In genomic region chr19:10403137-10404021, GRCh38 we compare ENCODE assay signal across 1 cellular context.
TF ChIP-seq lines count a peak whose summit lies in the region.

Gene CDC37 (minus strand): TSS chr19:10403542. CDS start chr19:10403479, 63 bp downstream.

TF ChIP-seq in HepG2, 621 proteins besides CTCF, POLR2A, EP300 and RAD21 (continued from another document and continues in another):
- TF ChIP-seq, protein P1, sequence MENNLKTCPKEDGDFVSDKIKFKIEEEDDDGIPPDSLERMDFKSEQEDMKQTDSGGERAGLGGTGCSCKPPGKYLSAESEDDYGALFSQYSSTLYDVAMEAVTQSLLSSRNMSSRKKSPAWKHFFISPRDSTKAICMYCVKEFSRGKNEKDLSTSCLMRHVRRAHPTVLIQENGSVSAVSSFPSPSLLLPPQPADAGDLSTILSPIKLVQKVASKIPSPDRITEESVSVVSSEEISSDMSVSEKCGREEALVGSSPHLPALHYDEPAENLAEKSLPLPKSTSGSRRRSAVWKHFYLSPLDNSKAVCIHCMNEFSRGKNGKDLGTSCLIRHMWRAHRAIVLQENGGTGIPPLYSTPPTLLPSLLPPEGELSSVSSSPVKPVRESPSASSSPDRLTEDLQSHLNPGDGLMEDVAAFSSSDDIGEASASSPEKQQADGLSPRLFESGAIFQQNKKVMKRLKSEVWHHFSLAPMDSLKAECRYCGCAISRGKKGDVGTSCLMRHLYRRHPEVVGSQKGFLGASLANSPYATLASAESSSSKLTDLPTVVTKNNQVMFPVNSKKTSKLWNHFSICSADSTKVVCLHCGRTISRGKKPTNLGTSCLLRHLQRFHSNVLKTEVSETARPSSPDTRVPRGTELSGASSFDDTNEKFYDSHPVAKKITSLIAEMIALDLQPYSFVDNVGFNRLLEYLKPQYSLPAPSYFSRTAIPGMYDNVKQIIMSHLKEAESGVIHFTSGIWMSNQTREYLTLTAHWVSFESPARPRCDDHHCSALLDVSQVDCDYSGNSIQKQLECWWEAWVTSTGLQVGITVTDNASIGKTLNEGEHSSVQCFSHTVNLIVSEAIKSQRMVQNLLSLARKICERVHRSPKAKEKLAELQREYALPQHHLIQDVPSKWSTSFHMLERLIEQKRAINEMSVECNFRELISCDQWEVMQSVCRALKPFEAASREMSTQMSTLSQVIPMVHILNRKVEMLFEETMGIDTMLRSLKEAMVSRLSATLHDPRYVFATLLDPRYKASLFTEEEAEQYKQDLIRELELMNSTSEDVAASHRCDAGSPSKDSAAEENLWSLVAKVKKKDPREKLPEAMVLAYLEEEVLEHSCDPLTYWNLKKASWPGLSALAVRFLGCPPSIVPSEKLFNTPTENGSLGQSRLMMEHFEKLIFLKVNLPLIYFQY (CRISPR knock-in tag; IDR thresholded peaks at IDR 0.05; ENCODE audit: borderline replicate concordance), result no peak; the same call in 1 of the 2 replicates
- TF ChIP-seq HMGA1 (CRISPR knock-in tag; conservative IDR thresholded peaks at IDR 0.05) (no peak), CBX2 (IDR thresholded peaks at IDR 0.05; ENCODE audit: low read depth, low read length) (no peak), CBX2 (CRISPR knock-in tag; IDR thresholded peaks at IDR 0.05; ENCODE audit: low read depth) (no peak), ZNF207 (IDR thresholded peaks at IDR 0.05; ENCODE audit: borderline replicate concordance) (no peak), PAWR (CRISPR knock-in tag; IDR thresholded peaks at IDR 0.05; ENCODE audit: borderline replicate concordance) (no peak), SRF (IDR thresholded peaks at IDR 0.05; ENCODE audit: low read depth, low read length) (peak; percentile 29; the same call in 1 of the 2 replicates), MAZ (IDR thresholded peaks at IDR 0.05; ENCODE audit: borderline replicate concordance, low read depth, low read length) (no peak), MAZ (CRISPR knock-in tag; IDR thresholded peaks at IDR 0.05; ENCODE audit: low read depth) (peak; percentile 64), REPIN1 (CRISPR knock-in tag; IDR thresholded peaks at IDR 0.05; ENCODE audit: borderline replicate concordance, low read depth) (no peak; the same call in 1 of the 2 replicates), ZNF709 (CRISPR knock-in tag; IDR thresholded peaks at IDR 0.05) (peak; percentile 66; the same call in 1 of the 2 replicates), ZNF563 (CRISPR knock-in tag; IDR thresholded peaks at IDR 0.05) (no peak; the same call in none of the 2 replicates), NRL (CRISPR knock-in tag; IDR thresholded peaks at IDR 0.05; ENCODE audit: borderline replicate concordance) (0 out of 2 replicates have a peak, but pooled peaks have one; percentile 14), TMF1 (CRISPR knock-in tag; IDR thresholded peaks at IDR 0.05; ENCODE audit: low read depth) (no peak), ZFX (CRISPR knock-in tag; IDR thresholded peaks at IDR 0.05; ENCODE audit: low read depth) (peak; percentile 84), SRSF9 (IDR thresholded peaks at IDR 0.05; ENCODE audit: borderline replicate concordance, insufficient read depth, low read depth, low read length, poor library complexity, severe bottlenecking) (no peak), ZFP41 (CRISPR knock-in tag; IDR thresholded peaks at IDR 0.05; ENCODE audit: borderline replicate concordance) (0 out of 2 replicates have a peak, but pooled peaks have one; percentile 16), BCL6 (CRISPR knock-in tag; IDR thresholded peaks at IDR 0.05) (no peak), KAT2B (IDR thresholded peaks at IDR 0.05; ENCODE audit: borderline replicate concordance, low read depth, low read length) (no peak), ZKSCAN8 (CRISPR knock-in tag; IDR thresholded peaks at IDR 0.05; ENCODE audit: borderline replicate concordance) (peak; percentile 12; the same call in 1 of the 2 replicates), RFXAP (CRISPR knock-in tag; IDR thresholded peaks at IDR 0.05; ENCODE audit: borderline replicate concordance) (peak; percentile 76; the same call in 1 of the 2 replicates), RBM39 (IDR thresholded peaks at IDR 0.05; ENCODE audit: low read depth, low read length, poor library complexity, severe bottlenecking) (peak; percentile 71), UBTF (CRISPR knock-in tag; IDR thresholded peaks at IDR 0.05) (peak; percentile 34; the same call in 1 of the 2 replicates), ELF3 (CRISPR knock-in tag; IDR thresholded peaks at IDR 0.05) (no peak; the same call in 1 of the 2 replicates), RFX1 (IDR thresholded peaks at IDR 0.05) (peak; percentile 92), ZFP82 (CRISPR knock-in tag; IDR thresholded peaks at IDR 0.05; ENCODE audit: borderline replicate concordance) (no peak), HIVEP1 (CRISPR knock-in tag; IDR thresholded peaks at IDR 0.05) (peak; percentile 81), ZIK1 (CRISPR knock-in tag; IDR thresholded peaks at IDR 0.05; ENCODE audit: borderline replicate concordance, low read depth) (no peak), ARNT (IDR thresholded peaks at IDR 0.05) (no peak), MZF1 (CRISPR knock-in tag; IDR thresholded peaks at IDR 0.05; ENCODE audit: borderline replicate concordance) (no peak), ETV5 (CRISPR knock-in tag; IDR thresholded peaks at IDR 0.05; ENCODE audit: borderline replicate concordance) (peak; percentile 54; the same call in 1 of the 2 replicates), ZNF570 (CRISPR knock-in tag; IDR thresholded peaks at IDR 0.05; ENCODE audit: borderline replicate concordance) (no peak), ZBTB38 (CRISPR knock-in tag; IDR thresholded peaks at IDR 0.05) (no peak), ZNF326 (CRISPR knock-in tag; IDR thresholded peaks at IDR 0.05; ENCODE audit: borderline replicate concordance) (no peak), SPEN (CRISPR knock-in tag; IDR thresholded peaks at IDR 0.05; ENCODE audit: low read depth) (peak; percentile 70), SRY (CRISPR knock-in tag; IDR thresholded peaks at IDR 0.05) (no peak), ZZZ3 (CRISPR knock-in tag; IDR thresholded peaks at IDR 0.05; ENCODE audit: borderline replicate concordance) (no peak), RELA (CRISPR knock-in tag; IDR thresholded peaks at IDR 0.05) (no peak), TBP (CRISPR knock-in tag; IDR thresholded peaks at IDR 0.05) (no peak), ZNF574 (CRISPR knock-in tag; IDR thresholded peaks at IDR 0.05) (peak; percentile 91), ZSCAN12 (CRISPR knock-in tag; IDR thresholded peaks at IDR 0.05) (0 out of 2 replicates have a peak, but pooled peaks have one; percentile 20), ZNF775 (CRISPR knock-in tag; IDR thresholded peaks at IDR 0.05; ENCODE audit: borderline replicate concordance) (no peak), ZNF121 (CRISPR knock-in tag; IDR thresholded peaks at IDR 0.05) (no peak), IRF9 (CRISPR knock-in tag; IDR thresholded peaks at IDR 0.05; ENCODE audit: borderline replicate concordance) (peak; percentile 27), PRMT3 (CRISPR knock-in tag; IDR thresholded peaks at IDR 0.05; ENCODE audit: borderline replicate concordance, low read depth) (no peak), GTF2F1 (IDR thresholded peaks at IDR 0.05; ENCODE audit: low read length) (no peak)
- TF ChIP-seq, protein P2, sequence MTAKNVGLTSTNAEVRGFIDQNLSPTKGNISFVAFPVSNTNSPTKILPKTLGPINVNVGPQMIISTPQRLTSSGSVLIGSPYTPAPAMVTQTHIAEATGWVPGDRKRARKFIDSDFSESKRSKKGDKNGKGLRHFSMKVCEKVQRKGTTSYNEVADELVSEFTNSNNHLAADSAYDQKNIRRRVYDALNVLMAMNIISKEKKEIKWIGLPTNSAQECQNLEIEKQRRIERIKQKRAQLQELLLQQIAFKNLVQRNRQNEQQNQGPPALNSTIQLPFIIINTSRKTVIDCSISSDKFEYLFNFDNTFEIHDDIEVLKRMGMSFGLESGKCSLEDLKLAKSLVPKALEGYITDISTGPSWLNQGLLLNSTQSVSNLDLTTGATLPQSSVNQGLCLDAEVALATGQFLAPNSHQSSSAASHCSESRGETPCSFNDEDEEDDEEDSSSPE (CRISPR knock-in tag; IDR thresholded peaks at IDR 0.05), result peak; percentile 67; the same call in 1 of the 2 replicates
- TF ChIP-seq, protein P3, sequence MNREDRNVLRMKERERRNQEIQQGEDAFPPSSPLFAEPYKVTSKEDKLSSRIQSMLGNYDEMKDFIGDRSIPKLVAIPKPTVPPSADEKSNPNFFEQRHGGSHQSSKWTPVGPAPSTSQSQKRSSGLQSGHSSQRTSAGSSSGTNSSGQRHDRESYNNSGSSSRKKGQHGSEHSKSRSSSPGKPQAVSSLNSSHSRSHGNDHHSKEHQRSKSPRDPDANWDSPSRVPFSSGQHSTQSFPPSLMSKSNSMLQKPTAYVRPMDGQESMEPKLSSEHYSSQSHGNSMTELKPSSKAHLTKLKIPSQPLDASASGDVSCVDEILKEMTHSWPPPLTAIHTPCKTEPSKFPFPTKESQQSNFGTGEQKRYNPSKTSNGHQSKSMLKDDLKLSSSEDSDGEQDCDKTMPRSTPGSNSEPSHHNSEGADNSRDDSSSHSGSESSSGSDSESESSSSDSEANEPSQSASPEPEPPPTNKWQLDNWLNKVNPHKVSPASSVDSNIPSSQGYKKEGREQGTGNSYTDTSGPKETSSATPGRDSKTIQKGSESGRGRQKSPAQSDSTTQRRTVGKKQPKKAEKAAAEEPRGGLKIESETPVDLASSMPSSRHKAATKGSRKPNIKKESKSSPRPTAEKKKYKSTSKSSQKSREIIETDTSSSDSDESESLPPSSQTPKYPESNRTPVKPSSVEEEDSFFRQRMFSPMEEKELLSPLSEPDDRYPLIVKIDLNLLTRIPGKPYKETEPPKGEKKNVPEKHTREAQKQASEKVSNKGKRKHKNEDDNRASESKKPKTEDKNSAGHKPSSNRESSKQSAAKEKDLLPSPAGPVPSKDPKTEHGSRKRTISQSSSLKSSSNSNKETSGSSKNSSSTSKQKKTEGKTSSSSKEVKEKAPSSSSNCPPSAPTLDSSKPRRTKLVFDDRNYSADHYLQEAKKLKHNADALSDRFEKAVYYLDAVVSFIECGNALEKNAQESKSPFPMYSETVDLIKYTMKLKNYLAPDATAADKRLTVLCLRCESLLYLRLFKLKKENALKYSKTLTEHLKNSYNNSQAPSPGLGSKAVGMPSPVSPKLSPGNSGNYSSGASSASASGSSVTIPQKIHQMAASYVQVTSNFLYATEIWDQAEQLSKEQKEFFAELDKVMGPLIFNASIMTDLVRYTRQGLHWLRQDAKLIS (CRISPR knock-in tag; IDR thresholded peaks at IDR 0.05), result no peak
- TF ChIP-seq, protein P4, sequence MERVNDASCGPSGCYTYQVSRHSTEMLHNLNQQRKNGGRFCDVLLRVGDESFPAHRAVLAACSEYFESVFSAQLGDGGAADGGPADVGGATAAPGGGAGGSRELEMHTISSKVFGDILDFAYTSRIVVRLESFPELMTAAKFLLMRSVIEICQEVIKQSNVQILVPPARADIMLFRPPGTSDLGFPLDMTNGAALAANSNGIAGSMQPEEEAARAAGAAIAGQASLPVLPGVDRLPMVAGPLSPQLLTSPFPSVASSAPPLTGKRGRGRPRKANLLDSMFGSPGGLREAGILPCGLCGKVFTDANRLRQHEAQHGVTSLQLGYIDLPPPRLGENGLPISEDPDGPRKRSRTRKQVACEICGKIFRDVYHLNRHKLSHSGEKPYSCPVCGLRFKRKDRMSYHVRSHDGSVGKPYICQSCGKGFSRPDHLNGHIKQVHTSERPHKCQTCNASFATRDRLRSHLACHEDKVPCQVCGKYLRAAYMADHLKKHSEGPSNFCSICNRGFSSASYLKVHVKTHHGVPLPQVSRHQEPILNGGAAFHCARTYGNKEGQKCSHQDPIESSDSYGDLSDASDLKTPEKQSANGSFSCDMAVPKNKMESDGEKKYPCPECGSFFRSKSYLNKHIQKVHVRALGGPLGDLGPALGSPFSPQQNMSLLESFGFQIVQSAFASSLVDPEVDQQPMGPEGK (CRISPR knock-in tag; IDR thresholded peaks at IDR 0.05), result peak; percentile 59; the same call in 1 of the 2 replicates
